In genomic region chr1:48889088-48889487, GRCh38 we compare ENCODE assay signal across 1 cellular context.
A peak's percentile ranks its signal among the peaks of the same experiment; 100 is the strongest.
TF ChIP-seq lines count a peak whose summit lies in the region.

No MANE protein-coding gene starts in this region.

TF ChIP-seq in SK-N-SH, 30 proteins besides CTCF, POLR2A, EP300 and RAD21 (continued from another document):
- TF ChIP-seq USF1 (IDR thresholded peaks at IDR 0.05; ENCODE audit: borderline replicate concordance, low read depth) (no peak), RFX5 (IDR thresholded peaks at IDR 0.05; ENCODE audit: low read length) (peak; percentile 21; the same call in 1 of the 2 replicates), FOXJ3 (CRISPR knock-in tag; IDR thresholded peaks at IDR 0.05) (peak; percentile 95), SMC3 (IDR thresholded peaks at IDR 0.05; ENCODE audit: low read depth, low read length) (no peak), REST (IDR thresholded peaks at IDR 0.05; ENCODE audit: low read depth, low read length) (no peak), RXRA (IDR thresholded peaks at IDR 0.05; ENCODE audit: borderline replicate concordance, low read depth) (no peak)
